ENCODE assay signal across 1 cellular context in genomic region chr3:147392083-147392916, GRCh38.
TF ChIP-seq lines count a peak whose summit lies in the region.

No MANE protein-coding gene starts in this region.

TF ChIP-seq in H1, 55 proteins besides CTCF, POLR2A, EP300 and RAD21:
- TF ChIP-seq ZNF274 (IDR thresholded peaks at IDR 0.05; ENCODE audit: borderline replicate concordance, extremely low read depth, low read length) (no peak), SAP30 (IDR thresholded peaks at IDR 0.05; ENCODE audit: insufficient read depth, insufficient replicate concordance, low read length) (no peak), RBBP5 (IDR thresholded peaks at IDR 0.05; ENCODE audit: borderline replicate concordance, low read depth, low read length) (peak; percentile 37; the same call in 1 of the 2 replicates), MAFK (IDR thresholded peaks at IDR 0.05; ENCODE audit: low read depth, low read length) (no peak), EGR1 (IDR thresholded peaks at IDR 0.05; ENCODE audit: borderline replicate concordance, low read depth, low read length) (peak; percentile 62; the same call in 1 of the 2 replicates), SP2 (IDR thresholded peaks at IDR 0.05; ENCODE audit: low read length) (no peak), MAX (IDR thresholded peaks at IDR 0.05) (peak; percentile 65), POU5F1 (IDR thresholded peaks at IDR 0.05; ENCODE audit: low read depth, low read length) (no peak), TCF12 (IDR thresholded peaks at IDR 0.05; ENCODE audit: low read depth, low read length) (peak; percentile 58; the same call in 1 of the 2 replicates), PHF8 (conservative IDR thresholded peaks at IDR 0.05; ENCODE audit: low read depth, low read length) (no peak), KDM5A (IDR thresholded peaks at IDR 0.05; ENCODE audit: low read length) (no peak), CBX8 (IDR thresholded peaks at IDR 0.05; ENCODE audit: borderline replicate concordance, low read depth, low read length) (no peak; the same call in 1 of the 2 replicates), CBX5 (IDR thresholded peaks at IDR 0.05; ENCODE audit: low read depth, low read length) (no peak), SIN3A (conservative IDR thresholded peaks at IDR 0.05 in 1 of 2, IDR thresholded peaks at IDR 0.05 in 1 of 2; ENCODE audit: low read depth in 1 of 2, low read length in 2 of 2) (peak; percentile 55 to 91; a peak in 2 of 4 replicates), CHD7 (IDR thresholded peaks at IDR 0.05; ENCODE audit: insufficient replicate concordance, low read length) (no peak), SP1 (IDR thresholded peaks at IDR 0.05; ENCODE audit: low read depth, low read length) (no peak), CREB1 (IDR thresholded peaks at IDR 0.05) (peak; percentile 50; the same call in 1 of the 2 replicates), CHD1 (IDR thresholded peaks at IDR 0.05; ENCODE audit: low read depth, low read length) (no peak), ASH2L (IDR thresholded peaks at IDR 0.05; ENCODE audit: low read length) (peak; percentile 79), KDM1A (IDR thresholded peaks at IDR 0.05; ENCODE audit: borderline replicate concordance, low read length) (no peak), CTBP2 (IDR thresholded peaks at IDR 0.05; ENCODE audit: borderline replicate concordance, insufficient read depth, insufficient read length, low read length) (peak; percentile 98), POLR2AphosphoS5 (IDR thresholded peaks at IDR 0.05; ENCODE audit: low read depth, low read length) (no peak), BCL11A (IDR thresholded peaks at IDR 0.05; ENCODE audit: low read depth in 2 of 2, low read length in 2 of 2) (no peak), TEAD4 (IDR thresholded peaks at IDR 0.05; ENCODE audit: low read depth, low read length) (no peak), FOSL1 (IDR thresholded peaks at IDR 0.05; ENCODE audit: insufficient read depth, low read depth, low read length) (no peak), KDM4A (IDR thresholded peaks at IDR 0.05; ENCODE audit: low read depth, low read length, severe bottlenecking) (peak; percentile 52), USF2 (IDR thresholded peaks at IDR 0.05; ENCODE audit: low read length) (no peak), BRCA1 (IDR thresholded peaks at IDR 0.05; ENCODE audit: low read depth, low read length) (no peak), TAF1 (IDR thresholded peaks at IDR 0.05; ENCODE audit: low read depth, low read length) (no peak), TAF7 (optimal IDR thresholded peaks at IDR 0.05; ENCODE audit: borderline replicate concordance, low read depth, low read length) (no peak), SUZ12 (IDR thresholded peaks at IDR 0.05; ENCODE audit: low read length) (peak; percentile 87; the same call in 1 of the 2 replicates), GABPA (IDR thresholded peaks at IDR 0.05; ENCODE audit: borderline replicate concordance, insufficient read depth, low read length) (no peak), JUND (IDR thresholded peaks at IDR 0.05; ENCODE audit: low read length) (no peak), JUN (IDR thresholded peaks at IDR 0.05; ENCODE audit: low read depth, low read length) (no peak), EZH2 (IDR thresholded peaks at IDR 0.05; ENCODE audit: low read depth, low read length, severe bottlenecking) (no peak), GTF2F1 (IDR thresholded peaks at IDR 0.05; ENCODE audit: borderline replicate concordance, low read depth, low read length) (no peak), NANOG (IDR thresholded peaks at IDR 0.05; ENCODE audit: insufficient read depth, low read depth, low read length, poor library complexity, severe bottlenecking) (no peak), SRF (IDR thresholded peaks at IDR 0.05; ENCODE audit: low read depth, low read length) (no peak), CHD2 (IDR thresholded peaks at IDR 0.05; ENCODE audit: low read length) (no peak), YY1 (IDR thresholded peaks at IDR 0.05; ENCODE audit: low read depth, low read length) (peak; percentile 73; the same call in 1 of the 2 replicates), RXRA (IDR thresholded peaks at IDR 0.05; ENCODE audit: insufficient read depth, low read depth, low read length) (no peak), SIX5 (IDR thresholded peaks at IDR 0.05; ENCODE audit: low read depth, low read length) (no peak), SP4 (IDR thresholded peaks at IDR 0.05; ENCODE audit: low read length) (no peak), RFX5 (IDR thresholded peaks at IDR 0.05; ENCODE audit: borderline replicate concordance, low read depth, low read length) (no peak), RNF2 (IDR thresholded peaks at IDR 0.05; ENCODE audit: borderline replicate concordance, low read depth, low read length, missing control alignments, poor library complexity, severe bottlenecking) (peak; percentile 84), SIRT6 (IDR thresholded peaks at IDR 0.05; ENCODE audit: low read length) (no peak), CEBPB (IDR thresholded peaks at IDR 0.05; ENCODE audit: low read depth, low read length) (no peak), TBP (IDR thresholded peaks at IDR 0.05; ENCODE audit: low read depth, low read length) (peak; percentile 35; the same call in 1 of the 2 replicates), BACH1 (IDR thresholded peaks at IDR 0.05; ENCODE audit: low read length) (no peak), HDAC2 (IDR thresholded peaks at IDR 0.05; ENCODE audit: borderline replicate concordance in 1 of 2, low read depth in 2 of 2, low read length in 2 of 2) (no peak), NRF1 (IDR thresholded peaks at IDR 0.05; ENCODE audit: low read depth, low read length) (no peak), HDAC6 (IDR thresholded peaks at IDR 0.05; ENCODE audit: low read depth, low read length) (no peak)
- TF ChIP-seq, protein P1, sequence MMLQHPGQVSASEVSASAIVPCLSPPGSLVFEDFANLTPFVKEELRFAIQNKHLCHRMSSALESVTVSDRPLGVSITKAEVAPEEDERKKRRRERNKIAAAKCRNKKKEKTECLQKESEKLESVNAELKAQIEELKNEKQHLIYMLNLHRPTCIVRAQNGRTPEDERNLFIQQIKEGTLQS (IDR thresholded peaks at IDR 0.05; ENCODE audit: insufficient read depth, low read depth, low read length) = no peak
- TF ChIP-seq, protein P2, sequence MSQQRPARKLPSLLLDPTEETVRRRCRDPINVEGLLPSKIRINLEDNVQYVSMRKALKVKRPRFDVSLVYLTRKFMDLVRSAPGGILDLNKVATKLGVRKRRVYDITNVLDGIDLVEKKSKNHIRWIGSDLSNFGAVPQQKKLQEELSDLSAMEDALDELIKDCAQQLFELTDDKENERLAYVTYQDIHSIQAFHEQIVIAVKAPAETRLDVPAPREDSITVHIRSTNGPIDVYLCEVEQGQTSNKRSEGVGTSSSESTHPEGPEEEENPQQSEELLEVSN (IDR thresholded peaks at IDR 0.05) = peak; percentile 35
- TF ChIP-seq, protein P3, sequence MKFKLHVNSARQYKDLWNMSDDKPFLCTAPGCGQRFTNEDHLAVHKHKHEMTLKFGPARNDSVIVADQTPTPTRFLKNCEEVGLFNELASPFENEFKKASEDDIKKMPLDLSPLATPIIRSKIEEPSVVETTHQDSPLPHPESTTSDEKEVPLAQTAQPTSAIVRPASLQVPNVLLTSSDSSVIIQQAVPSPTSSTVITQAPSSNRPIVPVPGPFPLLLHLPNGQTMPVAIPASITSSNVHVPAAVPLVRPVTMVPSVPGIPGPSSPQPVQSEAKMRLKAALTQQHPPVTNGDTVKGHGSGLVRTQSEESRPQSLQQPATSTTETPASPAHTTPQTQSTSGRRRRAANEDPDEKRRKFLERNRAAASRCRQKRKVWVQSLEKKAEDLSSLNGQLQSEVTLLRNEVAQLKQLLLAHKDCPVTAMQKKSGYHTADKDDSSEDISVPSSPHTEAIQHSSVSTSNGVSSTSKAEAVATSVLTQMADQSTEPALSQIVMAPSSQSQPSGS (IDR thresholded peaks at IDR 0.05; ENCODE audit: low read length) = no peak
